Comparison of ENCODE assay signal across 1 cellular context in genomic region chr15:78414608-78415250, GRCh38.
TF ChIP-seq lines count a peak whose summit lies in the region.

No MANE protein-coding gene starts in this region.

TF ChIP-seq in H1, 55 proteins besides CTCF, POLR2A, EP300 and RAD21 (continued from another document):
- TF ChIP-seq, protein P1, sequence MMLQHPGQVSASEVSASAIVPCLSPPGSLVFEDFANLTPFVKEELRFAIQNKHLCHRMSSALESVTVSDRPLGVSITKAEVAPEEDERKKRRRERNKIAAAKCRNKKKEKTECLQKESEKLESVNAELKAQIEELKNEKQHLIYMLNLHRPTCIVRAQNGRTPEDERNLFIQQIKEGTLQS (IDR thresholded peaks at IDR 0.05; ENCODE audit: insufficient read depth, low read depth, low read length) = no peak
- TF ChIP-seq POU5F1 (IDR thresholded peaks at IDR 0.05; ENCODE audit: low read depth, low read length) = no peak
- TF ChIP-seq CBX8 (IDR thresholded peaks at IDR 0.05; ENCODE audit: borderline replicate concordance, low read depth, low read length) = no peak
- TF ChIP-seq CBX5 (IDR thresholded peaks at IDR 0.05; ENCODE audit: low read depth, low read length) = no peak
- no peak for TF ChIP-seq EZH2 (IDR thresholded peaks at IDR 0.05; ENCODE audit: low read depth, low read length, severe bottlenecking)
- TF ChIP-seq MAX (IDR thresholded peaks at IDR 0.05) = no peak
- no peak for TF ChIP-seq PHF8 (conservative IDR thresholded peaks at IDR 0.05; ENCODE audit: low read depth, low read length)
- TF ChIP-seq RFX5 (IDR thresholded peaks at IDR 0.05; ENCODE audit: borderline replicate concordance, low read depth, low read length) = no peak
- TF ChIP-seq CTBP2 (IDR thresholded peaks at IDR 0.05; ENCODE audit: borderline replicate concordance, insufficient read depth, insufficient read length, low read length) = no peak
- no peak for TF ChIP-seq ASH2L (IDR thresholded peaks at IDR 0.05; ENCODE audit: low read length)
- TF ChIP-seq BRCA1 (IDR thresholded peaks at IDR 0.05; ENCODE audit: low read depth, low read length) = no peak
- TF ChIP-seq NANOG (IDR thresholded peaks at IDR 0.05; ENCODE audit: insufficient read depth, low read depth, low read length, poor library complexity, severe bottlenecking) = no peak
